7 cellular contexts compared by ENCODE assay signal in genomic region chr7:1742555-1743303, GRCh38.
A peak's percentile ranks its signal among the peaks of the same experiment; 100 is the strongest.
DNase-seq lines count a peak whose midpoint lies in the region; ATAC-seq, FAIRE-seq and TF ChIP-seq lines count a peak whose summit lies in the region.

No MANE protein-coding gene starts in this region.

- peaks cover 11% of the 10 kb centered on the region for H3K4me1 Mint-ChIP-seq in activated naive CD4-positive, alpha-beta T cell treated with anti-CD3 and anti-CD28 coated beads for 36 hours (ENCODE audit: low read depth)

- CTCF ChIA-PET in activated naive CD4-positive, alpha-beta T cell treated with anti-CD3 and anti-CD28 coated beads for 36 hours (lab: Charles Lee): no interaction called here
- CTCF ChIA-PET in HepG2 (lab: Yijun Ruan, JAX; ENCODE audit: low intra/inter-chr PET ratio, low total read pairs): no interaction called here

- H3K27ac Mint-ChIP-seq in activated naive CD4-positive, alpha-beta T cell treated with anti-CD3 and anti-CD28 coated beads for 36 hours: no peak overlapping the region

- in situ Hi-C loops in HepG2 (cut with HindIII; ENCODE audit: extremely low pct_ligation_motif_present, low pct_unique_long_range_greater_than_20kb): no loop called here

- H3K4me2 ChIP-seq in HepG2 (ENCODE audit: low read depth, low read length): peak overlapping the region; percentile 73

- ATAC-seq in HepG2: peak; percentile 44
- ATAC-seq in GM21529 (IDR thresholded peaks at IDR 0.05; ENCODE audit: unreplicated experiment): no peak
- no peak for ATAC-seq in GM21723 (IDR thresholded peaks at IDR 0.05; ENCODE audit: unreplicated experiment)

- H3K4me1 ChIP-seq in HepG2 (ENCODE audit: insufficient read depth, low read length): peaks cover 19% of the 10 kb centered on the region

- H3K27ac ChIP-seq in HepG2 (ENCODE audit: extremely low read length, insufficient read depth, low read length): no peak overlapping the region

- no peak for TF ChIP-seq CTCF in GM12864 (IDR thresholded peaks at IDR 0.05; ENCODE audit: low read depth, low read length, missing control alignments)
- TF ChIP-seq CTCF in HepG2 (CRISPR knock-in tag; IDR thresholded peaks at IDR 0.05): no peak

- no peaks in the 10 kb centered on the region for H3K79me2 ChIP-seq in HepG2 (ENCODE audit: insufficient read depth, low read length)

- peak overlapping the region; percentile 5; the same call in 1 of the 2 replicates for H3K9ac ChIP-seq in HepG2 (ENCODE audit: insufficient read depth, low read depth, low read length)

- peaks cover 2% of the 10 kb centered on the region for H3K27me3 Mint-ChIP-seq in activated naive CD4-positive, alpha-beta T cell treated with anti-CD3 and anti-CD28 coated beads for 36 hours (ENCODE audit: low read depth)

- H3K27me3 ChIP-seq in HepG2 (ENCODE audit: control insufficient read depth in 1 of 2, insufficient read depth in 2 of 2, low read length in 2 of 2): peaks cover 0 to 13% of the 10 kb centered on the region in 2 experiments; a peak in 2 of 5 replicates

- H3K9me3 Mint-ChIP-seq in activated naive CD4-positive, alpha-beta T cell treated with anti-CD3 and anti-CD28 coated beads for 36 hours: no peaks in the 10 kb centered on the region

- no peaks in the 10 kb centered on the region for H3K36me3 ChIP-seq in HepG2 (replicated peaks in 1 of 2; ENCODE audit: control insufficient read depth in 1 of 2, insufficient read depth in 2 of 2, low read length in 2 of 2)

- no peak for TF ChIP-seq RAD21 in HepG2 (CRISPR knock-in tag; IDR thresholded peaks at IDR 0.05)

- H3K4me3 Mint-ChIP-seq in activated naive CD4-positive, alpha-beta T cell treated with anti-CD3 and anti-CD28 coated beads for 36 hours: no peak overlapping the region

- no peak overlapping the region for H2AFZ ChIP-seq in HepG2 (ENCODE audit: low read length)

- POLR2A ChIA-PET in HepG2 (lab: Yijun Ruan, JAX): interaction anchor here (0.6 to 1.0 kb wide), 2 partner anchors 64 to 567 kb away, joined by 3 read pairs; no protein-coding TSS in a partner anchor

- intact Hi-C loops in activated naive CD4-positive, alpha-beta T cell treated with anti-CD3 and anti-CD28 coated beads for 36 hours (cut with micrococcal nuclease): no loop called here
- intact Hi-C loops in HepG2 (cut with micrococcal nuclease; ENCODE audit: unreplicated experiment): no loop called here

- H3K9me3 ChIP-seq in HepG2 (ENCODE audit: low read length): no peaks in the 10 kb centered on the region

- DNase-seq in GM12864 (ENCODE audit: low read depth) (no peak), NCI-H1092 treated with DMSO at 0.1 percent for 48 hours (lab: John Stamatoyannopoulos, UW) (peak; percentile 52), HepG2 (ENCODE audit: low spot score) (no peak), EL (no peak)
- DNase-seq in activated naive CD4-positive, alpha-beta T cell treated with anti-CD3 and anti-CD28 coated beads for 36 hours: peak; percentile 19

- no peak for TF ChIP-seq POLR2A in HepG2 (IDR thresholded peaks at IDR 0.05; ENCODE audit: insufficient read depth in 1 of 2, low read depth in 2 of 2, low read length in 2 of 2)

- H3K36me3 Mint-ChIP-seq in activated naive CD4-positive, alpha-beta T cell treated with anti-CD3 and anti-CD28 coated beads for 36 hours (ENCODE audit: low read depth): no peaks in the 10 kb centered on the region

- FAIRE-seq in HepG2 (lab: Jason Lieb, UNC): no peak

- TF ChIP-seq EP300 in HepG2 (IDR thresholded peaks at IDR 0.05; ENCODE audit: low read depth in 2 of 2, low read length in 2 of 2) (no peak), HepG2 (CRISPR knock-in tag; IDR thresholded peaks at IDR 0.05; ENCODE audit: borderline replicate concordance) (no peak)

- H3K4me3 ChIP-seq in GM12864 (ENCODE audit: low read depth, low read length): peak overlapping the region; percentile 25; the same call in 1 of the 2 replicates
- H3K4me3 ChIP-seq in HepG2 (replicated peaks in 1 of 3; ENCODE audit: insufficient read depth in 1 of 3, low read depth in 2 of 3, low read length in 3 of 3): peak overlapping the region; percentile 24 to 46 (median 37); a peak in 5 of 6 replicates

- no peaks in the 10 kb centered on the region for H4K20me1 ChIP-seq in HepG2 (ENCODE audit: insufficient read depth, low read length)

- 18% methylated on average over 11 of the region's 28 CpGs for WGBS in HepG2 (ENCODE audit: low lambda C conversion rate)

- BruUV-seq in HepG2 (replicated peaks; lab: Mats Ljungman, UMichigan): no TSS peak

TF ChIP-seq in HepG2, 621 proteins besides CTCF, POLR2A, EP300 and RAD21 (continues in another document):
- TF ChIP-seq XRCC5 (optimal IDR thresholded peaks at IDR 0.05; ENCODE audit: low read length) (peak; percentile 36), ZNF883 (CRISPR knock-in tag; IDR thresholded peaks at IDR 0.05; ENCODE audit: not compliant biosample characterization) (peak; percentile 7), ZBTB46 (CRISPR knock-in tag; IDR thresholded peaks at IDR 0.05; ENCODE audit: borderline replicate concordance) (no peak), AGO2 (optimal IDR thresholded peaks at IDR 0.05; ENCODE audit: low read depth, low read length) (peak; percentile 17), ZNF558 (CRISPR knock-in tag; IDR thresholded peaks at IDR 0.05; ENCODE audit: borderline replicate concordance) (peak; percentile 62; the same call in 1 of the 2 replicates), ZNF446 (CRISPR knock-in tag; IDR thresholded peaks at IDR 0.05) (no peak), THAP8 (CRISPR knock-in tag; IDR thresholded peaks at IDR 0.05; ENCODE audit: borderline replicate concordance) (0 out of 2 replicates have a peak, but pooled peaks have one; percentile 1), ZSCAN5A (CRISPR knock-in tag; IDR thresholded peaks at IDR 0.05; ENCODE audit: borderline replicate concordance) (0 out of 2 replicates have a peak, but pooled peaks have one; percentile 20), ZNF501 (CRISPR knock-in tag; IDR thresholded peaks at IDR 0.05) (0 out of 2 replicates have a peak, but pooled peaks have one; percentile 4), USF2 (IDR thresholded peaks at IDR 0.05; ENCODE audit: low read depth, low read length) (no peak), USF2 (CRISPR knock-in tag; IDR thresholded peaks at IDR 0.05; ENCODE audit: borderline replicate concordance) (0 out of 2 replicates have a peak, but pooled peaks have one; percentile 12), KDM5B (CRISPR knock-in tag; IDR thresholded peaks at IDR 0.05; ENCODE audit: borderline replicate concordance) (0 out of 2 replicates have a peak, but pooled peaks have one; percentile 7), ZSCAN22 (CRISPR knock-in tag; IDR thresholded peaks at IDR 0.05) (peak; percentile 87), ZNF672 (CRISPR knock-in tag; IDR thresholded peaks at IDR 0.05) (no peak)

Comparison
In these comparisons a context has a peak if more than half of its experiments do, and no peak if none do; other contexts are left out.
1. DNase-seq: peak in NCI-H1092 treated with DMSO at 0.1 percent for 48 hours (single experiment) and activated naive CD4-positive, alpha-beta T cell treated with anti-CD3 and anti-CD28 coated beads for 36 hours (single experiment); none in GM12864 (single experiment), HepG2 (single experiment) and EL (single experiment).